In genomic region chr16:2420035-2420434, GRCh38 we compare ENCODE assay signal across 26 cellular contexts. TPM values are rescaled to one million over a fixed set of nuclear protein-coding genes. Genes with fewer than 3 reads are reported as not detected.
"Had no signal": no experiment of that assay in that cellular context is flagged by ENCODE, and none has a peak within 500 bp of the region (broad histone marks: within the 10 kb centered on the region; RNA-seq: fewer than 3 reads in every experiment).

No MANE protein-coding gene starts in this region.

- H3K4me1 Mint-ChIP-seq: nephron had no signal

- H3K27ac ChIP-seq: adrenal gland, breast epithelium, coronary artery, esophagus muscularis mucosa, neutrophil, ovary, psoas muscle, right atrium auricular region, thyroid gland, upper lobe of right lung had no signal

- H3K27ac Mint-ChIP-seq: activated naive CD8-positive, alpha-beta T cell; activated T-cell treated with anti-CD3 and anti-CD28 coated beads, Interleukin-2, amount 50 U/mL, for 24 hours; activated T-helper 2 cell treated with anti-CD3 and anti-CD28 coated beads, Interferon-gamma antibody, Interleukin-2, Interleukin-4, amounts not matched to agents 10 μg/mL and 5 μg/mL and 100 μg/mL, durations not matched to agents 14 hours and 24 hours and 36 hours; nephron; stimulated activated naive CD8-positive, alpha-beta T cell treated with anti-CD3 and anti-CD28 coated beads, Interleukin-15, Interleukin-2, amounts not matched to agents 100 ng/mL and 50 ng/mL, for 24 hours had no signal

- H3K4me1 ChIP-seq: adrenal gland, breast epithelium, esophagus muscularis mucosa, psoas muscle, right atrium auricular region, thyroid gland, upper lobe of right lung had no signal

- H3K9me3 ChIP-seq: adrenal gland, breast epithelium, esophagus muscularis mucosa, neutrophil, ovary, psoas muscle, right atrium auricular region, thyroid gland, upper lobe of right lung had no signal

- H3K27me3 ChIP-seq: adrenal gland, ovary, right atrium auricular region, thyroid gland had no signal

- H3K9me3 Mint-ChIP-seq: activated T-cell treated with anti-CD3 and anti-CD28 coated beads, Interleukin-2, amount 50 U/mL, for 24 hours; activated T-helper 2 cell treated with anti-CD3 and anti-CD28 coated beads, Interferon-gamma antibody, Interleukin-2, Interleukin-4, amounts not matched to agents 10 μg/mL and 5 μg/mL and 100 μg/mL, durations not matched to agents 14 hours and 24 hours and 36 hours; nephron; stimulated activated naive CD8-positive, alpha-beta T cell treated with anti-CD3 and anti-CD28 coated beads, Interleukin-15, Interleukin-2, amounts not matched to agents 100 ng/mL and 50 ng/mL, for 24 hours had no signal

- H3K36me3 ChIP-seq: adrenal gland, breast epithelium, esophagus muscularis mucosa, neutrophil, ovary, right atrium auricular region, thyroid gland, upper lobe of right lung had no signal

- H3K36me3 Mint-ChIP-seq: activated naive CD8-positive, alpha-beta T cell had no signal

- H3K27me3 Mint-ChIP-seq: activated naive CD8-positive, alpha-beta T cell; activated T-cell treated with anti-CD3 and anti-CD28 coated beads, Interleukin-2, amount 50 U/mL, for 24 hours had no signal

- DNase-seq: activated CD4-positive, alpha-beta T cell treated with anti-CD3 and anti-CD28 coated beads for 1 hour; activated CD4-positive, alpha-beta T cell treated with anti-CD3 and anti-CD28 coated beads, Interleukin-2, amount 50 U/mL, for 4 hours; activated CD8-positive, alpha-beta memory T cell treated with anti-CD3 and anti-CD28 coated beads for 24 hours; activated CD8-positive, alpha-beta memory T cell treated with anti-CD3 and anti-CD28 coated beads, Interleukin-2, amount 50 U/mL, for 4 hours; activated naive CD4-positive, alpha-beta T cell; activated T-cell treated with anti-CD3 and anti-CD28 coated beads, Interleukin-2, amount 50 U/mL, for 24 hours; adrenal gland; hippocampal formation; left ventricle myocardium superior; ovary; psoas muscle; stimulated activated CD4-positive, alpha-beta T cell treated with anti-CD3 and anti-CD28 coated beads, Interleukin-1b, Interleukin-23, amount 100 ng/mL, for 48 hours; substantia nigra; T-helper 9 cell; thyroid gland had no signal

- H3K4me3 Mint-ChIP-seq: activated naive CD8-positive, alpha-beta T cell; activated T-cell treated with anti-CD3 and anti-CD28 coated beads, Interleukin-2, amount 50 U/mL, for 24 hours; nephron; stimulated activated naive CD8-positive, alpha-beta T cell treated with anti-CD3 and anti-CD28 coated beads, Interleukin-15, Interleukin-2, amounts not matched to agents 100 ng/mL and 50 ng/mL, for 24 hours had no signal

- H3K4me3 ChIP-seq: adrenal gland, breast epithelium, coronary artery, esophagus muscularis mucosa, ovary, psoas muscle, right atrium auricular region, thyroid gland, upper lobe of right lung had no signal

RNA-seq across cellular contexts. Expression of gene TEDC2, which starts 39.9 kb away (rescaled TPM):
- total RNA-seq: upper lobe of right lung had no signal

RNA-seq across cellular contexts. Expression of gene NTN3, which starts 51.1 kb away (rescaled TPM):
- total RNA-seq: activated T-helper 2 cell treated with anti-CD3 and anti-CD28 coated beads, Interferon-gamma antibody, Interleukin-2, Interleukin-4, amounts not matched to agents 10 μg/mL and 5 μg/mL and 100 μg/mL, durations not matched to agents 14 hours and 24 hours and 36 hours; breast epithelium; T-helper 1 cell treated with Interleukin-12 subunit alpha and Interleukin-12 subunit beta and Interleukin-4 antibody, amounts not matched to agents 30 ng/mL and 1 ng/mL, for 36 hours; upper lobe of right lung had no signal
